In genomic region chr15:77621847-77622211, GRCh38 we compare ENCODE assay signal across 12 cellular contexts. TPM values are rescaled to one million over a fixed set of nuclear protein-coding genes. Genes with fewer than 3 reads are reported as not detected.
"Had no signal": no experiment of that assay in that cellular context is flagged by ENCODE, and none has a peak within 500 bp of the region (broad histone marks: within the 10 kb centered on the region; RNA-seq: fewer than 3 reads in every experiment).

No MANE protein-coding gene starts in this region.

- H3K27ac ChIP-seq: esophagus squamous epithelium, left ventricle myocardium inferior, skin epidermis, thyroid gland had no signal

- H3K4me1 ChIP-seq: esophagus squamous epithelium, left ventricle myocardium inferior had no signal

- FAIRE-seq: bronchial epithelial cell, kidney had no signal

- H3K4me3 ChIP-seq: esophagus squamous epithelium, left ventricle myocardium inferior, skin epidermis, thyroid gland had no signal

- H3K36me3 ChIP-seq: esophagus squamous epithelium, left ventricle myocardium inferior, thyroid gland had no signal

- DNase-seq: activated effector memory CD4-positive, alpha-beta T cell treated with Interleukin-2 at 50 U/mL for 16 hours; activated T-cell treated with anti-CD3 and anti-CD28 coated beads, Interleukin-2, amount 50 U/mL, for 1 hour; aorta; esophagus squamous epithelium; foreskin fibroblast; kidney; left ventricle myocardium inferior; T-helper 17 cell had no signal

- H3K9me3 ChIP-seq: esophagus squamous epithelium, left ventricle myocardium inferior, thyroid gland had no signal

- H3K27me3 ChIP-seq: thyroid gland had no signal

RNA-seq across cellular contexts. Expression of gene LINGO1, which starts 10.9 kb away (rescaled TPM):
- total RNA-seq: bronchial epithelial cell, renal cortical epithelial cell, T-helper 17 cell had no signal
